ENCODE assay signal across 15 cellular contexts in the genomic region with DNA sequence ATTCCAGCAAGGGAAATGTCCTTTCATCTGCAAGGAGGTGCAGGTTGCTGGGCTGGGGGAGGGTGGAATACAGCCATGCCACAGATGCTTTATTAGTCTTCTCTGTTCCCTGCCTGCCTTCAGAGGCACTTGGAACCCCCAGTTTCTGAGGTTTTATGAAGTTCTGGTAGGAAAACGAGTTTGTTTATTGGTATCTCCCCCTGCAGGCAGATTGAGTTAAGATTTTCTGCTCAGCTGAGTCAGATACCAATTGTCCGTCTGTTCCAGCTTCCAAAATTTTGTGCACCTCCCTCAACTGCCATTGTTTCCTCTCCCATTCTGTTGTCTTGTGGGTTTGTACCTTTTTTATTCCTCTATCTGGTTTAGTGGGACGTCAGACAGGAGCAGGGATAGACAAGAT.
A peak's percentile ranks its signal among the peaks of the same experiment; 100 is the strongest.
DNase-seq lines count a peak whose midpoint lies in the region; ATAC-seq and TF ChIP-seq lines count a peak whose summit lies in the region.
"Had no signal": no experiment of that assay in that cellular context is flagged by ENCODE, and none has a peak within 500 bp of the region (broad histone marks: within the 10 kb centered on the region; RNA-seq: fewer than 3 reads in every experiment).

No MANE protein-coding gene starts in this region.

- H3K27ac ChIP-seq in testis: no peak overlapping the region
- H3K27ac ChIP-seq: lower lobe of right lung, parathyroid adenoma, PC-9 had no signal

- H3K9me3 ChIP-seq in Caco-2 (no peaks in the 10 kb centered on the region), testis (no peaks in the 10 kb centered on the region)
- H3K9me3 ChIP-seq: HAP-1, lower lobe of right lung had no signal

- DNase-seq in Caco-2 (no peak), HFFc6 (no peak), astrocyte of the spinal cord (ENCODE audit: low read depth, low spot score) (no peak), mesothelial cell of epicardium (ENCODE audit: low spot score in 2 of 2, unreplicated experiment in 2 of 2) (no peak), NCI-H1694 (lab: John Stamatoyannopoulos, UW) (no peak), testis (no peak)
- DNase-seq in activated naive CD4-positive, alpha-beta T cell treated with anti-CD3 and anti-CD28 coated beads, Interleukin-2, amount 50 U/mL, for 72 hours (ENCODE audit: low spot score in 2 of 2): no peak
- DNase-seq: head of caudate nucleus; Kasumi-1; lower lobe of right lung; PC-9; stimulated activated naive CD8-positive, alpha-beta T cell treated with anti-CD3 and anti-CD28 coated beads, Interleukin-15, Interleukin-2, amounts not matched to agents 100 U/mL and 50 U/mL, for 24 hours had no signal

- in situ Hi-C loops in astrocyte of the spinal cord (cut with HindIII; ENCODE audit: low sequenced_read_pairs): no loop called here

- H3K36me3 Mint-ChIP-seq in Caco-2 (ENCODE audit: insufficient read depth, unreplicated experiment) (no peaks in the 10 kb centered on the region), HFFc6 (ENCODE audit: low read depth) (peaks cover 17% of the 10 kb centered on the region), mesothelial cell of epicardium (peaks cover 7% of the 10 kb centered on the region)
- H3K36me3 Mint-ChIP-seq in activated naive CD4-positive, alpha-beta T cell treated with anti-CD3 and anti-CD28 coated beads, Interleukin-2, amount 50 U/mL, for 72 hours: peaks cover 0 to 73% of the 10 kb centered on the region in 2 donors

- no TSS peak for BruUV-seq in Caco-2 (replicated peaks; lab: Mats Ljungman, UMichigan)

- H3K27me3 Mint-ChIP-seq in Caco-2 (ENCODE audit: insufficient read depth, unreplicated experiment): no peaks in the 10 kb centered on the region
- no peaks in the 10 kb centered on the region for H3K27me3 Mint-ChIP-seq in HFFc6 (ENCODE audit: insufficient read depth)
- H3K27me3 Mint-ChIP-seq in mesothelial cell of epicardium (ENCODE audit: low read depth): no peaks in the 10 kb centered on the region

- CTCF ChIA-PET in Caco-2 (lab: Charles Lee): no interaction called here

- POLR2A ChIA-PET in Caco-2 (lab: Charles Lee): no interaction called here

- H3K4me3 ChIP-seq in Caco-2 (ENCODE audit: low read depth, low read length) (no peak overlapping the region), astrocyte of the spinal cord (ENCODE audit: low read depth, low read length) (no peak overlapping the region), testis (no peak overlapping the region)
- H3K4me3 ChIP-seq: HAP-1, lower lobe of right lung, PC-9 had no signal

- H3K36me3 ChIP-seq in Caco-2 (ENCODE audit: control insufficient read depth, insufficient read depth, low read length) (no peaks in the 10 kb centered on the region), testis (ENCODE audit: low read depth, missing control alignments) (no peaks in the 10 kb centered on the region)
- H3K36me3 ChIP-seq: HAP-1, lower lobe of right lung had no signal

- ATAC-seq in activated naive CD4-positive, alpha-beta T cell treated with anti-CD3 and anti-CD28 coated beads, Interleukin-2, amount 50 U/mL, for 72 hours: no peak
- ATAC-seq in GM19035 (IDR thresholded peaks at IDR 0.05; ENCODE audit: unreplicated experiment): no peak
- ATAC-seq: lower lobe of right lung; stimulated activated naive CD8-positive, alpha-beta T cell treated with anti-CD3 and anti-CD28 coated beads, Interleukin-15, Interleukin-2, amounts not matched to agents 100 U/mL and 50 U/mL, for 24 hours had no signal

- intact Hi-C loops in Caco-2 (cut with micrococcal nuclease; ENCODE audit: unreplicated experiment): no loop called here
- intact Hi-C loops in testis (cut with DNase I; ENCODE audit: low total_unique reads): no loop called here

- H3K4me1 ChIP-seq in Caco-2: peaks cover 11% of the 10 kb centered on the region; the same call in 1 of the 2 replicates
- H3K4me1 ChIP-seq in testis: no peaks in the 10 kb centered on the region
- H3K4me1 ChIP-seq: HAP-1, lower lobe of right lung had no signal

- H3K27ac Mint-ChIP-seq in Caco-2 (ENCODE audit: unreplicated experiment) (no peak overlapping the region), HFFc6 (no peak overlapping the region), mesothelial cell of epicardium (no peak overlapping the region)
- H3K27ac Mint-ChIP-seq in activated naive CD4-positive, alpha-beta T cell treated with anti-CD3 and anti-CD28 coated beads, Interleukin-2, amount 50 U/mL, for 72 hours: no peak overlapping the region

- no peak overlapping the region for H3K4me3 Mint-ChIP-seq in Caco-2 (ENCODE audit: unreplicated experiment)
- H3K4me3 Mint-ChIP-seq in HFFc6: no peak overlapping the region
- no peak overlapping the region for H3K4me3 Mint-ChIP-seq in mesothelial cell of epicardium

- TF ChIP-seq CTCF in Caco-2 (IDR thresholded peaks at IDR 0.05; ENCODE audit: insufficient read depth in 1 of 2, low read depth in 1 of 2, low read length in 1 of 2, severe bottlenecking in 1 of 2, unreplicated experiment in 1 of 2) (peak; percentile 9 to 39), HFFc6 (IDR thresholded peaks at IDR 0.05) (peak; percentile 60), astrocyte of the spinal cord (IDR thresholded peaks at IDR 0.05; ENCODE audit: low read depth, low read length) (peak; percentile 9), mesothelial cell of epicardium (IDR thresholded peaks at IDR 0.05; ENCODE audit: unreplicated experiment) (peak; percentile 24), testis (IDR thresholded peaks at IDR 0.05) (peak in 1 of 3 experiments; percentile 13)

- no peak for TF ChIP-seq POLR2A in testis (IDR thresholded peaks at IDR 0.05)

- H3K4me1 Mint-ChIP-seq in Caco-2 (ENCODE audit: low read depth, unreplicated experiment) (peaks cover 10% of the 10 kb centered on the region), HFFc6 (ENCODE audit: low read depth) (peaks cover 6% of the 10 kb centered on the region; the same call in 1 of the 2 replicates), mesothelial cell of epicardium (no peaks in the 10 kb centered on the region)

- H3K27me3 ChIP-seq in Caco-2 (replicated peaks; ENCODE audit: control insufficient read depth, insufficient read depth, low read length) (no peaks in the 10 kb centered on the region), testis (no peaks in the 10 kb centered on the region)

- H3K9me3 Mint-ChIP-seq in Caco-2 (ENCODE audit: unreplicated experiment) (no peaks in the 10 kb centered on the region), HFFc6 (no peaks in the 10 kb centered on the region), mesothelial cell of epicardium (peaks cover 5% of the 10 kb centered on the region)
- peaks cover 0 to 9% of the 10 kb centered on the region in 2 donors for H3K9me3 Mint-ChIP-seq in activated naive CD4-positive, alpha-beta T cell treated with anti-CD3 and anti-CD28 coated beads, Interleukin-2, amount 50 U/mL, for 72 hours

- WGBS in testis, 2 donors: 78 to 82% methylated on average over 3 of the region's 3 CpGs
